In the genomic region with DNA sequence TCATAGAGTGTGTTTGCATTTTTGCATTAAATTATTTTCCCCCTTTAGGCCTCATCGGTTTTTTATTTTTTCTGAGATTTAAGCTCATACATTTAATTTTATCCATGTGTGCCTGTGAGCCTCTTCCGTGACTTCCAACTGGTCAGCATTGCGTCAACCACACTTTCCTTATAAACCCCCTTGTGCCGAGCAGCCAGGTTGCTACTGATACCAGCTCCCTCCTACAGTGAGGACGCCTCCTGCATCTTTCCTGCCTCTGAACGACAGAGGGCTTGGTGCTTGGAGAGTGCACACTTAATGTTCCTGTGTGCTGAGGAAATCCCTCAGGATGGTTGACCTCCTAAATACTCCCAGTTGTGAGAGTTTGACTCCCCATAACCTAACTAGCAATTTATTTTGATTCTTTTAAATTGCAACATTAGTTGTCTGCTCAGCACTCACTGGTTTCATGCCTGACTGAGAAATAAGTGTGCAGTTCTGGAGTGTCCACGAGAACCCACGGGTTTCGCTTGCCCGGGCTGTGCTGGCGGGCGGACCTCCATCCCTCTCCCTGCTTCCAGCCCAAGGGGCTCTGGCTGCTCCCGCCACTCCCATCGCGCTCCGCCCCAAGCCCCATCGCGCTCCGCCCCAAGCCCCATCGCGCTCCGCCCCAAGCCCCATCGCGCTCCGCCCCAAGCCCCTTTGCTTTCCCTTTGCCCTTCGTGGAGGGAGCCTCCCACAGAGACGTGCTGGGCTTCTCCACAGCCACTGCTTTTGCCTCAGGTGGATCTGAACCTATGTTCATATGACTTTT, we compare ENCODE assay signal across 13 cellular contexts. TPM values are rescaled to one million over a fixed set of nuclear protein-coding genes. Genes with fewer than 3 reads are reported as not detected.
DNase-seq lines count a peak whose midpoint lies in the region; ATAC-seq, FAIRE-seq and TF ChIP-seq lines count a peak whose summit lies in the region.
"Not testable (repeated sequence)": the region's sequence is repeated elsewhere in the genome, so short reads cannot be mapped to it uniquely, and the experiment has no call there.
"Had no signal": no experiment of that assay in that cellular context is flagged by ENCODE, and none has a peak within 500 bp of the region (broad histone marks: within the 10 kb centered on the region; RNA-seq: fewer than 3 reads in every experiment).

No MANE protein-coding gene starts in this region.

- H3K36me3 Mint-ChIP-seq in activated CD4-positive, alpha-beta T cell treated with anti-CD3 and anti-CD28 coated beads, Interleukin-2, amount 10 ng/mL, durations not matched to agents 24 days and 14 days (ENCODE audit: low read depth); naive thymus-derived CD8-positive, alpha-beta T cell: not testable (repeated sequence)

- H2AFZ ChIP-seq in KMS-11 (ENCODE audit: low read depth), result not testable (repeated sequence)

- not testable (repeated sequence) for DNase-seq in H54 (ENCODE audit: insufficient read length, low spot score); Right ventricle myocardium inferior (ENCODE audit: missing footprints); left colon; naive thymus-derived CD8-positive, alpha-beta T cell
- DNase-seq in activated CD4-positive, alpha-beta T cell treated with anti-CD3 and anti-CD28 coated beads, Interleukin-2, amount 10 ng/mL, durations not matched to agents 24 days and 14 days, result peak; percentile 25
- DNase-seq in brain microvascular endothelial cell, result peak; percentile 21

- H3K4me1 Mint-ChIP-seq in activated CD4-positive, alpha-beta T cell treated with anti-CD3 and anti-CD28 coated beads, Interleukin-2, amount 10 ng/mL, durations not matched to agents 24 days and 14 days; naive thymus-derived CD8-positive, alpha-beta T cell: not testable (repeated sequence)

- H3K27ac Mint-ChIP-seq in activated CD4-positive, alpha-beta T cell treated with anti-CD3 and anti-CD28 coated beads, Interleukin-2, amount 10 ng/mL, durations not matched to agents 24 days and 14 days; naive thymus-derived CD8-positive, alpha-beta T cell: not testable (repeated sequence)

- not testable (repeated sequence) for TF ChIP-seq POLR2A in H54 (IDR thresholded peaks at IDR 0.05; ENCODE audit: low read depth, low read length)

- H3K9ac ChIP-seq in KMS-11, result not testable (repeated sequence)

- POLR2A ChIA-PET in naive thymus-derived CD8-positive, alpha-beta T cell (lab: Charles Lee), result not testable (repeated sequence)

- not testable (repeated sequence) for H3K36me3 ChIP-seq in KMS-11 (ENCODE audit: insufficient read depth); brain microvascular endothelial cell (replicated peaks)

- not testable (repeated sequence) for H3K27me3 Mint-ChIP-seq in activated CD4-positive, alpha-beta T cell treated with anti-CD3 and anti-CD28 coated beads, Interleukin-2, amount 10 ng/mL, durations not matched to agents 24 days and 14 days
- peaks cover 0 to 16% (median 7%) of the 10 kb centered on the region in 5 donors for H3K27me3 Mint-ChIP-seq in naive thymus-derived CD8-positive, alpha-beta T cell

- in situ Hi-C loops in brain microvascular endothelial cell (cut with HindIII; ENCODE audit: low pct_ligation_motif_present, low sequenced_read_pairs), result not testable (repeated sequence)

- H3K4me3 ChIP-seq in KMS-11 (IDR thresholded peaks at IDR 0.05; ENCODE audit: insufficient read depth, low read depth, low read length); brain microvascular endothelial cell (ENCODE audit: low read depth, low read length): not testable (repeated sequence)

- intact Hi-C loops in activated CD4-positive, alpha-beta T cell treated with anti-CD3 and anti-CD28 coated beads, Interleukin-2, amount 10 ng/mL, durations not matched to agents 24 days and 14 days (cut with micrococcal nuclease); Right ventricle myocardium inferior (cut with DNase I); left colon (cut with DNase I, micrococcal nuclease): not testable (repeated sequence)

- FAIRE-seq in H54 (lab: Jason Lieb, UNC), result peak; percentile 68

- peak overlapping the region; percentile 73; the same call in 1 of the 2 replicates for H3K27ac ChIP-seq in KMS-11
- H3K27ac ChIP-seq in brain microvascular endothelial cell, result not testable (repeated sequence)

- TF ChIP-seq CTCF in KMS-11 (conservative IDR thresholded peaks at IDR 0.05; ENCODE audit: low read depth, low read length); brain microvascular endothelial cell (IDR thresholded peaks at IDR 0.05; ENCODE audit: low read depth, low read length, missing control alignments): not testable (repeated sequence)

- not testable (repeated sequence) for H4K20me1 ChIP-seq in KMS-11 (ENCODE audit: insufficient read depth)

- not testable (repeated sequence) for H3K27me3 ChIP-seq in KMS-11 (ENCODE audit: insufficient read depth, low read depth); brain microvascular endothelial cell (replicated peaks)

- H3K79me2 ChIP-seq in KMS-11 (ENCODE audit: insufficient read depth, low read depth), result not testable (repeated sequence)

- peaks cover 37% of the 10 kb centered on the region for H3K4me1 ChIP-seq in KMS-11 (ENCODE audit: low read depth, poor library complexity, severe bottlenecking)

- H3K4me2 ChIP-seq in KMS-11, result not testable (repeated sequence)

- not testable (repeated sequence) for H3K4me3 Mint-ChIP-seq in activated CD4-positive, alpha-beta T cell treated with anti-CD3 and anti-CD28 coated beads, Interleukin-2, amount 10 ng/mL, durations not matched to agents 24 days and 14 days; naive thymus-derived CD8-positive, alpha-beta T cell

- ATAC-seq in Right ventricle myocardium inferior, result peak; percentile 65
- ATAC-seq in left colon, result peak; percentile 56
- ATAC-seq in naive thymus-derived CD8-positive, alpha-beta T cell, result peak; percentile 49 to 77

- H3K9me3 Mint-ChIP-seq in activated CD4-positive, alpha-beta T cell treated with anti-CD3 and anti-CD28 coated beads, Interleukin-2, amount 10 ng/mL, durations not matched to agents 24 days and 14 days; naive thymus-derived CD8-positive, alpha-beta T cell: not testable (repeated sequence)

RNA-seq across cellular contexts. Expression of a gene that starts 26.6 kb away (rescaled TPM):
- total RNA-seq in activated CD4-positive, alpha-beta T cell treated with anti-CD3 and anti-CD28 coated beads, Interleukin-2, amount 10 ng/mL, durations not matched to agents 24 days and 14 days, result not detected in 2 replicates
- total RNA-seq in Right ventricle myocardium inferior (1.7 TPM), left colon (under 1 TPM in 1 of 2 donors, not detected in 1; 0.34 TPM)
- total RNA-seq in naive thymus-derived CD8-positive, alpha-beta T cell, result not detected
- polyA plus RNA-seq in naive thymus-derived CD8-positive, alpha-beta T cell, result not detected
- total RNA-seq: Calu3; CD8-positive, alpha-beta T cell; H1; HFFc6; LHCN-M2 had no signal
- polyA plus RNA-seq: H1, IgD-negative memory B cell had no signal
